In the genomic region with DNA sequence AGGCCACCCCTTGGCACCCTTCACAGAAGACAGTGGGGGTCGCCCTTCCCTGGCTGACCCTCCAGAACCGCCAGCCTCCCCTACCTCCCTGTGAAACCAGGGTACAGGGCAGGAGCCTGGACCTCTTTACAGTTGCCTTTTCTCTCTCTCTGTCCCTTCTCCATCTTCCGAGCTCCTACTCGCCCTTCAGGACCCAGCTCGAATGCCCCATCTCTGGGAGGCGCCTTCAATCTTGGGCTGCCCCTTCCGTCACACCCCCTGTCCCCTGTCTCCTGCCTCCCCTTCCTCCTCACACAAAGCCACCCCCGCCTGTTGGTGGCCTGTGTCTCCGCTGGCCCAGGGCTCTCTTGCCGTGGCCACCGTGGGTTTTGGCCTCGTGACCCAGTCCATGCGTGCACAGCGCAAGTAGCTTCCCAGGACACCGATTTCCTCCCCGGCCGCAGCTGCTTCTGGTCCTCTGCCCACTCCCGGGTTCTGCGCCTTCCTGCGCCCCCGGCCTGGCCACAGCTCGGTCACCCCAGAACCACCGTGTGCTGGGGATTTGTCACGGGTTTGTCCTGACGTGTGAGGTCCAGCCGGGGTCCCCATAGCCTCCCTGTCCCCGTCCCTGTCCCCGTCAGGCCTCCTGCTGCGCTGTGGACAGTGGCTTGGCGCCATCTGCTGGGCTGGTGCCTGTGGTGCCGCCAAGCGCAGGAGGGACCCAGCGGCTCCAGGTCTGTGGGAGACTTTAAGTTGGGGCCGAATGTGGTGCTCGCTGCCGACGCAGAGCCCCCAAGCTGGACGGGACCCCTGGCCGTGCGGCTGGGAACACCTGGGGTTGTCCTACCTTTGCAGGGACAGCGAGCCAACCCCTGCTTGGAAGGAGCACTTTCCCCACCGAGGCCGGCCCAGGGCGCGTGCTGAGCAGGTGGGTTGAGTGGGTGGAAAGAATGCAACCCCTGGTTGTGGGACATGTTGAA, we compare ENCODE assay signal across 8 cellular contexts. TPM values are rescaled to one million over a fixed set of nuclear protein-coding genes. Genes with fewer than 3 reads are reported as not detected.
DNase-seq lines count a peak whose midpoint lies in the region; ATAC-seq and TF ChIP-seq lines count a peak whose summit lies in the region.

No MANE protein-coding gene starts in this region.

- DNase-seq in Caco-2 = peak; percentile 75 to 86
- DNase-seq in HuH-7.5 (ENCODE audit: low spot score) = peak; percentile 91
- DNase-seq in T-cell = peak in 33 of 34 experiments; percentile 40 to 82 (median 68)
- peak; percentile 82 for DNase-seq in activated naive CD8-positive, alpha-beta T cell treated with anti-CD3 and anti-CD28 coated beads, Interleukin-2, amount 50 U/mL, for 24 hours
- peak; percentile 81 for DNase-seq in left cardiac atrium

- POLR2A ChIA-PET in Caco-2 (lab: Charles Lee) (interaction anchor here (0.5 kb wide), 1 partner anchor 55 kb away, joined by 5 read pairs; no protein-coding TSS in a partner anchor), T-cell (lab: Charles Lee) (no interaction called here)

- peak; percentile 95 to 96 for TF ChIP-seq CTCF in Caco-2 (IDR thresholded peaks at IDR 0.05; ENCODE audit: insufficient read depth in 1 of 2, low read depth in 1 of 2, low read length in 1 of 2, severe bottlenecking in 1 of 2, unreplicated experiment in 1 of 2)

- H3K4me3 ChIP-seq in Caco-2 (ENCODE audit: low read depth, low read length) (peak overlapping the region; percentile 17; the same call in 1 of the 2 replicates), rectal smooth muscle tissue (ENCODE audit: low read length) (peak overlapping the region; percentile 42)

- no peaks in the 10 kb centered on the region for H3K9me3 ChIP-seq in Caco-2

- H3K9me3 Mint-ChIP-seq in Caco-2 (ENCODE audit: unreplicated experiment) = peaks cover 12% of the 10 kb centered on the region
- no peaks in the 10 kb centered on the region for H3K9me3 Mint-ChIP-seq in T-cell
- H3K9me3 Mint-ChIP-seq in activated naive CD8-positive, alpha-beta T cell treated with anti-CD3 and anti-CD28 coated beads, Interleukin-2, amount 50 U/mL, for 24 hours = peaks cover 6% of the 10 kb centered on the region

- H3K27ac ChIP-seq in rectal smooth muscle tissue (ENCODE audit: low read depth, low read length) = no peak overlapping the region

- H3K27ac Mint-ChIP-seq in Caco-2 (ENCODE audit: unreplicated experiment) = no peak overlapping the region
- H3K27ac Mint-ChIP-seq in T-cell = no peak overlapping the region
- no peak overlapping the region for H3K27ac Mint-ChIP-seq in activated naive CD8-positive, alpha-beta T cell treated with anti-CD3 and anti-CD28 coated beads, Interleukin-2, amount 50 U/mL, for 24 hours

- no peaks in the 10 kb centered on the region for H3K27me3 Mint-ChIP-seq in Caco-2 (ENCODE audit: insufficient read depth, unreplicated experiment)
- peaks cover 0 to 1% of the 10 kb centered on the region in 2 donors for H3K27me3 Mint-ChIP-seq in T-cell
- H3K27me3 Mint-ChIP-seq in activated naive CD8-positive, alpha-beta T cell treated with anti-CD3 and anti-CD28 coated beads, Interleukin-2, amount 50 U/mL, for 24 hours = peaks cover 7% of the 10 kb centered on the region

- BruUV-seq in Caco-2 (replicated peaks; lab: Mats Ljungman, UMichigan) = no TSS peak

- H3K36me3 Mint-ChIP-seq in Caco-2 (ENCODE audit: insufficient read depth, unreplicated experiment) = peaks cover 5% of the 10 kb centered on the region
- no peaks in the 10 kb centered on the region for H3K36me3 Mint-ChIP-seq in T-cell
- no peaks in the 10 kb centered on the region for H3K36me3 Mint-ChIP-seq in activated naive CD8-positive, alpha-beta T cell treated with anti-CD3 and anti-CD28 coated beads, Interleukin-2, amount 50 U/mL, for 24 hours (ENCODE audit: low read depth)

- H3K4me1 Mint-ChIP-seq in Caco-2 (ENCODE audit: low read depth, unreplicated experiment) (no peaks in the 10 kb centered on the region), T-cell (peaks cover 5 to 6% (median 5%) of the 10 kb centered on the region in 3 donors)
- peaks cover under 1% of the 10 kb centered on the region for H3K4me1 Mint-ChIP-seq in activated naive CD8-positive, alpha-beta T cell treated with anti-CD3 and anti-CD28 coated beads, Interleukin-2, amount 50 U/mL, for 24 hours

- intact Hi-C loops in Caco-2 (cut with micrococcal nuclease; ENCODE audit: unreplicated experiment) (loop anchor here (1.0 to 2.0 kb wide), 2 partner anchors 155 to 258 kb away; no protein-coding TSS in a partner anchor), left cardiac atrium (cut with DNase I) (loop anchor here (2.0 to 10.0 kb wide), 5 partner anchors 35 to 520 kb away; no protein-coding TSS in a partner anchor)

- CTCF ChIA-PET in Caco-2 (lab: Charles Lee) = interaction anchor here (0.8 to 1.3 kb wide), 6 partner anchors 10 to 155 kb away, joined by 3 to 23 read pairs (median 4); no protein-coding TSS in a partner anchor
- CTCF ChIA-PET in T-cell (lab: Charles Lee) = interaction anchor here (0.7 to 1.3 kb wide), 4 partner anchors 21 to 161 kb away, joined by 3 to 6 read pairs (median 4); a partner anchor contains a TSS

- H3K36me3 ChIP-seq in Caco-2 (ENCODE audit: control insufficient read depth, insufficient read depth, low read length) = no peaks in the 10 kb centered on the region
- no peaks in the 10 kb centered on the region for H3K36me3 ChIP-seq in rectal smooth muscle tissue (ENCODE audit: control insufficient read depth, insufficient read depth, low read length)

- H3K4me1 ChIP-seq in Caco-2 = peaks cover 21% of the 10 kb centered on the region
- peaks cover 12% of the 10 kb centered on the region for H3K4me1 ChIP-seq in rectal smooth muscle tissue (ENCODE audit: control insufficient read depth, insufficient read depth, low read length)

- H3K27me3 ChIP-seq in Caco-2 (replicated peaks; ENCODE audit: control insufficient read depth, insufficient read depth, low read length) (no peaks in the 10 kb centered on the region), rectal smooth muscle tissue (ENCODE audit: control insufficient read depth, insufficient read depth, low read length) (no peaks in the 10 kb centered on the region)

- peak overlapping the region; percentile 8 for H3K4me3 Mint-ChIP-seq in Caco-2 (ENCODE audit: unreplicated experiment)
- no peak overlapping the region for H3K4me3 Mint-ChIP-seq in T-cell
- no peak overlapping the region for H3K4me3 Mint-ChIP-seq in activated naive CD8-positive, alpha-beta T cell treated with anti-CD3 and anti-CD28 coated beads, Interleukin-2, amount 50 U/mL, for 24 hours

- no peak overlapping the region for H3K9ac ChIP-seq in rectal smooth muscle tissue (ENCODE audit: low read length)

- ATAC-seq in T-cell (replicated peaks in 1 of 4) (peak in 1 of 4 experiments; percentile 19), left cardiac atrium (peak; percentile 13 to 30), GM21786 (IDR thresholded peaks at IDR 0.05; ENCODE audit: unreplicated experiment) (no peak), GM19452 (IDR thresholded peaks at IDR 0.05; ENCODE audit: unreplicated experiment) (no peak)
- ATAC-seq in activated naive CD8-positive, alpha-beta T cell treated with anti-CD3 and anti-CD28 coated beads, Interleukin-2, amount 50 U/mL, for 24 hours = peak; percentile 17

RNA-seq across cellular contexts. Expression of a gene that starts 4.0 kb away (rescaled TPM):
- total RNA-seq in Caco-2 (2022) = 35.6 and 38.2 TPM in 2 replicates
- 10 to 100 TPM; 21.0 to 77.9 (median 63.0) TPM for total RNA-seq in T-cell
- total RNA-seq in left cardiac atrium = 10 to 100 TPM; 21.6 to 23.4 TPM

RNA-seq across cellular contexts. Expression of a gene that starts 27.6 kb away (rescaled TPM):
- total RNA-seq in Caco-2 (2022) (20.3 and 22.0 TPM in 2 replicates), T-cell (10 to 100 TPM in 3 of 5 donors, 1 to 10 TPM in 2; 4.2 to 11.7 (median 11.3) TPM), left cardiac atrium (10 to 100 TPM; 28.6 to 38.5 TPM)

Comparison
In these comparisons a context has a peak if more than half of its experiments do, and no peak if none do; other contexts are left out.
1. ATAC-seq: peak in activated naive CD8-positive, alpha-beta T cell treated with anti-CD3 and anti-CD28 coated beads, Interleukin-2, amount 50 U/mL, for 24 hours (single experiment) and left cardiac atrium (2 of 2); none in GM21786 (single experiment) and GM19452 (single experiment).
2. Peak in every context shown above with its lines, with median percentiles within 50 percentile points of each other: DNase-seq.